2 cellular contexts compared by ENCODE assay signal in genomic region chr10:104333728-104334373, GRCh38.
TF ChIP-seq lines count a peak whose summit lies in the region.

No MANE protein-coding gene starts in this region.

TF ChIP-seq in liver, 16 proteins besides CTCF, POLR2A, EP300 and RAD21 (continued from another document):
- no peak for TF ChIP-seq GABPA (IDR thresholded peaks at IDR 0.05 in 1 of 2, conservative IDR thresholded peaks at IDR 0.05 in 1 of 2)
- no peak for TF ChIP-seq EGR1 (IDR thresholded peaks at IDR 0.05; ENCODE audit: low read depth in 2 of 2)
- TF ChIP-seq YY1 (IDR thresholded peaks at IDR 0.05), result no peak
- TF ChIP-seq HNF4G (IDR thresholded peaks at IDR 0.05), result no peak
- no peak for TF ChIP-seq ZBTB33 (IDR thresholded peaks at IDR 0.05)
- no peak for TF ChIP-seq ATF3 (IDR thresholded peaks at IDR 0.05)
- no peak for TF ChIP-seq MAX (IDR thresholded peaks at IDR 0.05)
- no peak for TF ChIP-seq SP1 (IDR thresholded peaks at IDR 0.05)
- no peak for TF ChIP-seq FOXA1 (IDR thresholded peaks at IDR 0.05)
- TF ChIP-seq TAF1 (conservative IDR thresholded peaks at IDR 0.05), result no peak
- TF ChIP-seq JUND (IDR thresholded peaks at IDR 0.05), result no peak
- TF ChIP-seq REST (IDR thresholded peaks at IDR 0.05), result no peak
- no peak for TF ChIP-seq FOXA2 (IDR thresholded peaks at IDR 0.05)
- TF ChIP-seq RXRA (IDR thresholded peaks at IDR 0.05), result no peak
- TF ChIP-seq HNF4A (conservative IDR thresholded peaks at IDR 0.05), result no peak

TF ChIP-seq in HepG2, 621 proteins besides CTCF, POLR2A, EP300 and RAD21:
- TF ChIP-seq MAZ (IDR thresholded peaks at IDR 0.05; ENCODE audit: borderline replicate concordance, low read depth, low read length), result no peak
- no peak for TF ChIP-seq MAZ (CRISPR knock-in tag; IDR thresholded peaks at IDR 0.05; ENCODE audit: low read depth)
- no peak for TF ChIP-seq SNRNP70 (IDR thresholded peaks at IDR 0.05; ENCODE audit: low read depth, low read length)
- TF ChIP-seq ATAD3A (CRISPR knock-in tag; IDR thresholded peaks at IDR 0.05), result no peak
- no peak for TF ChIP-seq CREB1 (IDR thresholded peaks at IDR 0.05)
- TF ChIP-seq CREB1 (CRISPR knock-in tag; IDR thresholded peaks at IDR 0.05), result no peak
- no peak for TF ChIP-seq PPARG (CRISPR knock-in tag; conservative IDR thresholded peaks at IDR 0.05)
- TF ChIP-seq TCF7 (IDR thresholded peaks at IDR 0.05; ENCODE audit: low read depth), result no peak
- TF ChIP-seq ZNF275 (CRISPR knock-in tag; IDR thresholded peaks at IDR 0.05; ENCODE audit: borderline replicate concordance), result no peak
- TF ChIP-seq U2AF2 (IDR thresholded peaks at IDR 0.05; ENCODE audit: low read depth, low read length), result no peak
- TF ChIP-seq MYC (CRISPR knock-in tag; IDR thresholded peaks at IDR 0.05; ENCODE audit: borderline replicate concordance), result no peak
- TF ChIP-seq ZUFSP (CRISPR knock-in tag; IDR thresholded peaks at IDR 0.05; ENCODE audit: borderline replicate concordance), result no peak
- no peak for TF ChIP-seq ZNF878 (CRISPR knock-in tag; IDR thresholded peaks at IDR 0.05)
- TF ChIP-seq CAMTA2 (CRISPR knock-in tag; IDR thresholded peaks at IDR 0.05; ENCODE audit: borderline replicate concordance), result no peak
- TF ChIP-seq HNRNPH1 (optimal IDR thresholded peaks at IDR 0.05; ENCODE audit: low read depth, low read length), result no peak
- TF ChIP-seq ZFP41 (CRISPR knock-in tag; IDR thresholded peaks at IDR 0.05; ENCODE audit: borderline replicate concordance), result no peak
- TF ChIP-seq ZNF790 (CRISPR knock-in tag; IDR thresholded peaks at IDR 0.05; ENCODE audit: borderline replicate concordance), result no peak
- TF ChIP-seq SYNCRIP (IDR thresholded peaks at IDR 0.05; ENCODE audit: insufficient read depth, low read depth, low read length), result no peak
- TF ChIP-seq DNMT3B (CRISPR knock-in tag; conservative IDR thresholded peaks at IDR 0.05), result no peak
- no peak for TF ChIP-seq HOXA7 (CRISPR knock-in tag; IDR thresholded peaks at IDR 0.05)
- no peak for TF ChIP-seq ZNF574 (CRISPR knock-in tag; IDR thresholded peaks at IDR 0.05)
- TF ChIP-seq ZNF772 (CRISPR knock-in tag; IDR thresholded peaks at IDR 0.05), result no peak
TF ChIP-seq in HepG2: peak in this region for 0.
